8 cellular contexts compared by ENCODE assay signal in the genomic region with DNA sequence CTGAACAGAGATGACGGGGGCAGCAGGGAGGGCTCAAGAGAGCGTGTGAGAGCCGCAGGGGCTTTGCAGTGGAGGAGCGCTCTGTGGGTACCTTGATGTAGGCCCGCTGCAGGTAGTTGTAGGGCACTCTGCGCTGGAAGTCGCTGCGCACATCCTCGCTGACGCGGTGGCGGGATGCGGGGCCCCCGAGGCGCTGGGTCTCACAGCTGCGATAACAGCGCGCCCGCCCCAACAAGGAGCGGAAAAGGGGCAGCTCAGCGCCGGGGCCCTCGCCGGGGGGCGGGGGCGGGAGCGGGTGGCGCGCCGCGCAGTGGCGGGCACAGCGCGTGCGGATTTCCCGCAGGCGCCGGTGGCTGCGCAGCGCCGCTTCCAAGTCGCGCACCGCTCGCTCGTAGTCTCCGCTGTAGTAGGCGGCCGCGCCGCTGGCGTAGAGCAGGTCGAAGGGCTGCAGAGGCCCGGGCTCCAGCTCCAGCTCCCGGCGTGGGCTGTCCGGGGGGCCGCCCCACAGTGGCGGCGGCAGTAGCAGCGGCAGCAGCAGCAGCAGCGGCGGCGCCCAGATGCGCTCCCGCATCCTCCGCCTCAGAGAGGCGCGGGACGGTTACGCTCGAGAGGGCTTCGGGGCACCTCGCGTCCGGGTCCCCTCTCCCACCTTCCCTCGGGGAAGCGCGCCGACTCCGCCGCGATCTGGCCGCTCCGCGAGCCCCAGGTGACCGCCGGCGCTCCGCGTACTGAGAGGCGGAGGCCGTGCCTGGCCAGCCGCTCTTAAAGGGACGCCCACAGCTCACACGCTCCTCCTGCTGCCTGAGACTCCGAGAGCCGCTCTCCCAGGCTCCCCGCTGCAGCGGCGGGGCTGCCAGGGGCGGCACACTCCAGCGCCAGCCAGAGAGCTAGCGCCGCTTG. TPM values are rescaled to one million over a fixed set of nuclear protein-coding genes. Genes with fewer than 3 reads are reported as not detected.
DNase-seq lines count a peak whose midpoint lies in the region; ATAC-seq, FAIRE-seq and TF ChIP-seq lines count a peak whose summit lies in the region.

A gene with protein sequence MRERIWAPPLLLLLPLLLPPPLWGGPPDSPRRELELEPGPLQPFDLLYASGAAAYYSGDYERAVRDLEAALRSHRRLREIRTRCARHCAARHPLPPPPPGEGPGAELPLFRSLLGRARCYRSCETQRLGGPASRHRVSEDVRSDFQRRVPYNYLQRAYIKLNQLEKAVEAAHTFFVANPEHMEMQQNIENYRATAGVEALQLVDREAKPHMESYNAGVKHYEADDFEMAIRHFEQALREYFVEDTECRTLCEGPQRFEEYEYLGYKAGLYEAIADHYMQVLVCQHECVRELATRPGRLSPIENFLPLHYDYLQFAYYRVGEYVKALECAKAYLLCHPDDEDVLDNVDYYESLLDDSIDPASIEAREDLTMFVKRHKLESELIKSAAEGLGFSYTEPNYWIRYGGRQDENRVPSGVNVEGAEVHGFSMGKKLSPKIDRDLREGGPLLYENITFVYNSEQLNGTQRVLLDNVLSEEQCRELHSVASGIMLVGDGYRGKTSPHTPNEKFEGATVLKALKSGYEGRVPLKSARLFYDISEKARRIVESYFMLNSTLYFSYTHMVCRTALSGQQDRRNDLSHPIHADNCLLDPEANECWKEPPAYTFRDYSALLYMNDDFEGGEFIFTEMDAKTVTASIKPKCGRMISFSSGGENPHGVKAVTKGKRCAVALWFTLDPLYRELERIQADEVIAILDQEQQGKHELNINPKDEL (minus strand): TSS at position 737 of the 900 bp plus-strand sequence. CDS start 166 bp downstream, at position 571.

- no peaks in the 10 kb centered on the region for H3K9me3 ChIP-seq in neural cell (ENCODE audit: low read length)

- peak within 1 kb of the TSS; percentile 78 for H2AFZ ChIP-seq in neural cell (ENCODE audit: low read depth, low read length)

- H3K27ac ChIP-seq in neural cell (ENCODE audit: low read length), result peak within 1 kb of the TSS; percentile 77

- TF ChIP-seq EP300 in neural cell (conservative IDR thresholded peaks at IDR 0.05; ENCODE audit: poor library complexity, severe bottlenecking), result no peak

- no peaks in the 10 kb centered on the region for H3K79me2 ChIP-seq in neural cell (replicated peaks; ENCODE audit: insufficient read depth, low read length)

- peak within 1 kb of the TSS; percentile 54 for H3K4me2 ChIP-seq in neural cell (ENCODE audit: low read length)

- no peak for FAIRE-seq in urothelium cell line (lab: Jason Lieb, UNC)

- DNase-seq in AG08395 (ENCODE audit: low spot score) (peak; percentile 92), NCI-H510A treated with DMSO at 0.1 percent for 48 hours (lab: John Stamatoyannopoulos, UW) (peak; percentile 81), glomerular endothelial cell (ENCODE audit: extremely low read depth, low read depth, low spot score) (no peak), urothelium cell line (ENCODE audit: low spot score) (peak; percentile 94)
- peak in 1 of 2 donors; percentile 31 for DNase-seq in activated naive CD4-positive, alpha-beta T cell treated with anti-CD3 and anti-CD28 coated beads, Interleukin-2, amount 50 U/mL, for 72 hours (ENCODE audit: low spot score in 2 of 2)

- TF ChIP-seq CTCF in neural cell (IDR thresholded peaks at IDR 0.05; ENCODE audit: poor library complexity, severe bottlenecking), result peak; percentile 71

- ATAC-seq in GM18519 (IDR thresholded peaks at IDR 0.05; ENCODE audit: low FRiP score, unreplicated experiment) (peak; percentile 84), HG03103 (IDR thresholded peaks at IDR 0.05; ENCODE audit: low read depth, unreplicated experiment) (peak; percentile 80)
- peak; percentile 36 to 86 for ATAC-seq in activated naive CD4-positive, alpha-beta T cell treated with anti-CD3 and anti-CD28 coated beads, Interleukin-2, amount 50 U/mL, for 72 hours

- H3K36me3 Mint-ChIP-seq in activated naive CD4-positive, alpha-beta T cell treated with anti-CD3 and anti-CD28 coated beads, Interleukin-2, amount 50 U/mL, for 72 hours, result peaks cover 0 to 9% of the 10 kb centered on the region in 2 donors

- H4K20me1 ChIP-seq in neural cell (ENCODE audit: insufficient read depth), result no peaks in the 10 kb centered on the region

- TF ChIP-seq RAD21 in neural cell (conservative IDR thresholded peaks at IDR 0.05), result peak; percentile 68

- H3K9me3 Mint-ChIP-seq in activated naive CD4-positive, alpha-beta T cell treated with anti-CD3 and anti-CD28 coated beads, Interleukin-2, amount 50 U/mL, for 72 hours, result no peaks in the 10 kb centered on the region

- no peaks in the 10 kb centered on the region for H3K36me3 ChIP-seq in neural cell (ENCODE audit: insufficient read depth, low read length)

- peak within 1 kb of the TSS; percentile 80 for H3K9ac ChIP-seq in neural cell (ENCODE audit: low read length)

- no peaks in the 10 kb centered on the region for H3K9me2 ChIP-seq in neural cell (ENCODE audit: insufficient read depth, low read length)

- peak within 1 kb of the TSS; percentile 97 for H3K4me3 ChIP-seq in neural cell (ENCODE audit: low read length)

- H3K27ac Mint-ChIP-seq in activated naive CD4-positive, alpha-beta T cell treated with anti-CD3 and anti-CD28 coated beads, Interleukin-2, amount 50 U/mL, for 72 hours, result peak within 1 kb of the TSS in 1 of 2 donors; percentile 11

- H3K27me3 ChIP-seq in neural cell (ENCODE audit: insufficient read depth, low read depth, low read length), result no peaks in the 10 kb centered on the region

- no peaks in the 10 kb centered on the region for H3F3A ChIP-seq in neural cell (ENCODE audit: insufficient read depth, low read length, poor library complexity, severe bottlenecking)

TF ChIP-seq in neural cell, 6 proteins besides CTCF, POLR2A, EP300 and RAD21:
- TF ChIP-seq, protein P1, sequence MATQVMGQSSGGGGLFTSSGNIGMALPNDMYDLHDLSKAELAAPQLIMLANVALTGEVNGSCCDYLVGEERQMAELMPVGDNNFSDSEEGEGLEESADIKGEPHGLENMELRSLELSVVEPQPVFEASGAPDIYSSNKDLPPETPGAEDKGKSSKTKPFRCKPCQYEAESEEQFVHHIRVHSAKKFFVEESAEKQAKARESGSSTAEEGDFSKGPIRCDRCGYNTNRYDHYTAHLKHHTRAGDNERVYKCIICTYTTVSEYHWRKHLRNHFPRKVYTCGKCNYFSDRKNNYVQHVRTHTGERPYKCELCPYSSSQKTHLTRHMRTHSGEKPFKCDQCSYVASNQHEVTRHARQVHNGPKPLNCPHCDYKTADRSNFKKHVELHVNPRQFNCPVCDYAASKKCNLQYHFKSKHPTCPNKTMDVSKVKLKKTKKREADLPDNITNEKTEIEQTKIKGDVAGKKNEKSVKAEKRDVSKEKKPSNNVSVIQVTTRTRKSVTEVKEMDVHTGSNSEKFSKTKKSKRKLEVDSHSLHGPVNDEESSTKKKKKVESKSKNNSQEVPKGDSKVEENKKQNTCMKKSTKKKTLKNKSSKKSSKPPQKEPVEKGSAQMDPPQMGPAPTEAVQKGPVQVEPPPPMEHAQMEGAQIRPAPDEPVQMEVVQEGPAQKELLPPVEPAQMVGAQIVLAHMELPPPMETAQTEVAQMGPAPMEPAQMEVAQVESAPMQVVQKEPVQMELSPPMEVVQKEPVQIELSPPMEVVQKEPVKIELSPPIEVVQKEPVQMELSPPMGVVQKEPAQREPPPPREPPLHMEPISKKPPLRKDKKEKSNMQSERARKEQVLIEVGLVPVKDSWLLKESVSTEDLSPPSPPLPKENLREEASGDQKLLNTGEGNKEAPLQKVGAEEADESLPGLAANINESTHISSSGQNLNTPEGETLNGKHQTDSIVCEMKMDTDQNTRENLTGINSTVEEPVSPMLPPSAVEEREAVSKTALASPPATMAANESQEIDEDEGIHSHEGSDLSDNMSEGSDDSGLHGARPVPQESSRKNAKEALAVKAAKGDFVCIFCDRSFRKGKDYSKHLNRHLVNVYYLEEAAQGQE (IDR thresholded peaks at IDR 0.05; ENCODE audit: borderline replicate concordance), result no peak
- TF ChIP-seq TAF1 (IDR thresholded peaks at IDR 0.05; ENCODE audit: low read depth), result no peak
- TF ChIP-seq SMC3 (conservative IDR thresholded peaks at IDR 0.05; ENCODE audit: poor library complexity), result peak; percentile 68
- TF ChIP-seq MXI1 (conservative IDR thresholded peaks at IDR 0.05; ENCODE audit: poor library complexity, severe bottlenecking), result peak; percentile 63
- no peak for TF ChIP-seq POLR2AphosphoS5 (IDR thresholded peaks at IDR 0.05)
- no peak for TF ChIP-seq EZH2 (IDR thresholded peaks at IDR 0.05; ENCODE audit: borderline replicate concordance, insufficient read depth, low read length, poor library complexity, severe bottlenecking)

RNA-seq across cellular contexts. Expression of the gene that starts here (rescaled TPM):
- total RNA-seq in activated naive CD4-positive, alpha-beta T cell treated with anti-CD3 and anti-CD28 coated beads, Interleukin-2, amount 50 U/mL, for 72 hours, result not detected
- 29.1 and 41.9 TPM in 2 replicates for total RNA-seq in glomerular endothelial cell
- polyA plus RNA-seq in neural cell, result 0.68 and 3.8 TPM in 2 replicates
- polyA minus RNA-seq in neural cell, result 0.97 and 6.0 TPM in 2 replicates

Comparison
In these comparisons a context has a peak if more than half of its experiments do, and no peak if none do; other contexts are left out.
1. RNA of the gene that starts here (total RNA-seq): 29.1 to 41.9 TPM in glomerular endothelial cell; not detected in activated naive CD4-positive, alpha-beta T cell treated with anti-CD3 and anti-CD28 coated beads, Interleukin-2, amount 50 U/mL, for 72 hours; every median in the first group is over 10 times any median in the second.
2. Peak in ATAC-seq in activated naive CD4-positive, alpha-beta T cell treated with anti-CD3 and anti-CD28 coated beads, Interleukin-2, amount 50 U/mL, for 72 hours; RNA of the gene not detected or under 1 TPM.
3. Peak in every context shown above with its lines, with median percentiles within 50 percentile points of each other: ATAC-seq.